In the genomic region with DNA sequence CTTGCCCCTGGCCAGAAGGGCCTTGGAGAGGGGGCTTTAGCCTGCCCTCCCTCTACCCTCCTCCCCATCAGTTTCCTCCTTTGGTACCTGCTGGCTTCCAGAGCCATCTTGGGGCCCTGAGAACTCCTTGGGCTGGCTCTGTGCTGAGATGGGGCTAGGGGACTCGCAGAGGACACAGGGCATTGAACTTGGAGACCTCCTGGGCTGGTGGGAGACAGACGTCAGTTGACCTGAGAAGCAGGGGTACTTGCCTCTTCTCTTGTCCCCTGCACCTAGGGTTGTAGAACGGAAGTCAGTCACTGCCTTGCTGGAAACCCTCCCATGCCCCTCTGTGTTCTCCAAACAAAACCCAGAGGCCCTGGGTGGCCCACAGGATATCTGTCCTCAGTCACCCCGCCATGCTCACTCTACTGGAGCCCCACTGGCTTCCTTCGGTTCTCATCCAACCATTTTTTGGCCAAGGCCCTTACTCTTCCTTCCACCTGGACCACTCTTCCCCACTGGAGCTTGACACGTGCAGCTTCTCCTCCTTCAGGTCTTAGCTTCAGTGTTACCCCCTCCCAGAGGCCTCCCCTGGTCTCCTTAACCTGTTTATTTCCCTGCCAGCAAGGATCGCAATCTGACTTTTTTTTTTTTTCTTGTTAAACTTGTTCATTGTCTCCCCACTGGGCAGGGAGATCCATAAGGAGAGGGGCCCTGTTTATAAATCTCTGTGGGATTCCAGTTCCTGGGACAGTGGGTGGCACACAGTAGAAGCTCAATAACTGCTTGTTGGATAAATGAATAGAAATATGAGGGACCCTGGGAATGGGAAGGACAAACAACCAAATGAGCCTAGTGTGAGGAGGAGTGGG, we compare ENCODE assay signal across 1 cellular context.
TF ChIP-seq lines count a peak whose summit lies in the region.

No MANE protein-coding gene starts in this region.

TF ChIP-seq in GM23338, 12 proteins besides CTCF, POLR2A, EP300 and RAD21 (continued from another document):
- TF ChIP-seq, protein P1, sequence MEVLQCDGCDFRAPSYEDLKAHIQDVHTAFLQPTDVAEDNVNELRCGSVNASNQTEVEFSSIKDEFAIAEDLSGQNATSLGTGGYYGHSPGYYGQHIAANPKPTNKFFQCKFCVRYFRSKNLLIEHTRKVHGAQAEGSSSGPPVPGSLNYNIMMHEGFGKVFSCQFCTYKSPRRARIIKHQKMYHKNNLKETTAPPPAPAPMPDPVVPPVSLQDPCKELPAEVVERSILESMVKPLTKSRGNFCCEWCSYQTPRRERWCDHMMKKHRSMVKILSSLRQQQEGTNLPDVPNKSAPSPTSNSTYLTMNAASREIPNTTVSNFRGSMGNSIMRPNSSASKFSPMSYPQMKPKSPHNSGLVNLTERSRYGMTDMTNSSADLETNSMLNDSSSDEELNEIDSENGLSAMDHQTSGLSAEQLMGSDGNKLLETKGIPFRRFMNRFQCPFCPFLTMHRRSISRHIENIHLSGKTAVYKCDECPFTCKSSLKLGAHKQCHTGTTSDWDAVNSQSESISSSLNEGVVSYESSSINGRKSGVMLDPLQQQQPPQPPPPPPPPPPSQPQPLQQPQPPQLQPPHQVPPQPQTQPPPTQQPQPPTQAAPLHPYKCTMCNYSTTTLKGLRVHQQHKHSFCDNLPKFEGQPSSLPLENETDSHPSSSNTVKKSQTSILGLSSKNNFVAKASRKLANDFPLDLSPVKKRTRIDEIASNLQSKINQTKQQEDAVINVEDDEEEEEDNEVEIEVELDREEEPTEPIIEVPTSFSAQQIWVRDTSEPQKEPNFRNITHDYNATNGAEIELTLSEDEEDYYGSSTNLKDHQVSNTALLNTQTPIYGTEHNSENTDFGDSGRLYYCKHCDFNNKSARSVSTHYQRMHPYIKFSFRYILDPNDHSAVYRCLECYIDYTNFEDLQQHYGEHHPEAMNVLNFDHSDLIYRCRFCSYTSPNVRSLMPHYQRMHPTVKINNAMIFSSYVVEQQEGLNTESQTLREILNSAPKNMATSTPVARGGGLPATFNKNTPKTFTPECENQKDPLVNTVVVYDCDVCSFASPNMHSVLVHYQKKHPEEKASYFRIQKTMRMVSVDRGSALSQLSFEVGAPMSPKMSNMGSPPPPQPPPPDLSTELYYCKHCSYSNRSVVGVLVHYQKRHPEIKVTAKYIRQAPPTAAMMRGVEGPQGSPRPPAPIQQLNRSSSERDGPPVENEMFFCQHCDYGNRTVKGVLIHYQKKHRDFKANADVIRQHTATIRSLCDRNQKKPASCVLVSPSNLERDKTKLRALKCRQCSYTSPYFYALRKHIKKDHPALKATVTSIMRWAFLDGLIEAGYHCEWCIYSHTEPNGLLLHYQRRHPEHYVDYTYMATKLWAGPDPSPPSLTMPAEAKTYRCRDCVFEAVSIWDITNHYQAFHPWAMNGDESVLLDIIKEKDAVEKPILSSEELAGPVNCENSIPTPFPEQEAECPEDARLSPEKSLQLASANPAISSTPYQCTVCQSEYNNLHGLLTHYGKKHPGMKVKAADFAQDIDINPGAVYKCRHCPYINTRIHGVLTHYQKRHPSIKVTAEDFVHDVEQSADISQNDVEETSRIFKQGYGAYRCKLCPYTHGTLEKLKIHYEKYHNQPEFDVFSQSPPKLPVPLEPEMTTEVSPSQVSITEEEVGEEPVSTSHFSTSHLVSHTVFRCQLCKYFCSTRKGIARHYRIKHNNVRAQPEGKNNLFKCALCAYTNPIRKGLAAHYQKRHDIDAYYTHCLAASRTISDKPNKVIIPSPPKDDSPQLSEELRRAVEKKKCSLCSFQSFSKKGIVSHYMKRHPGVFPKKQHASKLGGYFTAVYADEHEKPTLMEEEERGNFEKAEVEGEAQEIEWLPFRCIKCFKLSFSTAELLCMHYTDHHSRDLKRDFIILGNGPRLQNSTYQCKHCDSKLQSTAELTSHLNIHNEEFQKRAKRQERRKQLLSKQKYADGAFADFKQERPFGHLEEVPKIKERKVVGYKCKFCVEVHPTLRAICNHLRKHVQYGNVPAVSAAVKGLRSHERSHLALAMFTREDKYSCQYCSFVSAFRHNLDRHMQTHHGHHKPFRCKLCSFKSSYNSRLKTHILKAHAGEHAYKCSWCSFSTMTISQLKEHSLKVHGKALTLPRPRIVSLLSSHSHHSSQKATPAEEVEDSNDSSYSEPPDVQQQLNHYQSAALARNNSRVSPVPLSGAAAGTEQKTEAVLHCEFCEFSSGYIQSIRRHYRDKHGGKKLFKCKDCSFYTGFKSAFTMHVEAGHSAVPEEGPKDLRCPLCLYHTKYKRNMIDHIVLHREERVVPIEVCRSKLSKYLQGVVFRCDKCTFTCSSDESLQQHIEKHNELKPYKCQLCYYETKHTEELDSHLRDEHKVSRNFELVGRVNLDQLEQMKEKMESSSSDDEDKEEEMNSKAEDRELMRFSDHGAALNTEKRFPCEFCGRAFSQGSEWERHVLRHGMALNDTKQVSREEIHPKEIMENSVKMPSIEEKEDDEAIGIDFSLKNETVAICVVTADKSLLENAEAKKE (CRISPR knock-in tag; IDR thresholded peaks at IDR 0.05), result no peak
- TF ChIP-seq ZNF114 (CRISPR knock-in tag; IDR thresholded peaks at IDR 0.05) (no peak), JUNB (IDR thresholded peaks at IDR 0.05; ENCODE audit: unreplicated experiment) (no peak), NANOG (IDR thresholded peaks at IDR 0.05; ENCODE audit: borderline replicate concordance) (no peak), ZNF331 (CRISPR knock-in tag; IDR thresholded peaks at IDR 0.05; ENCODE audit: low read depth) (no peak)
- TF ChIP-seq, protein P2, sequence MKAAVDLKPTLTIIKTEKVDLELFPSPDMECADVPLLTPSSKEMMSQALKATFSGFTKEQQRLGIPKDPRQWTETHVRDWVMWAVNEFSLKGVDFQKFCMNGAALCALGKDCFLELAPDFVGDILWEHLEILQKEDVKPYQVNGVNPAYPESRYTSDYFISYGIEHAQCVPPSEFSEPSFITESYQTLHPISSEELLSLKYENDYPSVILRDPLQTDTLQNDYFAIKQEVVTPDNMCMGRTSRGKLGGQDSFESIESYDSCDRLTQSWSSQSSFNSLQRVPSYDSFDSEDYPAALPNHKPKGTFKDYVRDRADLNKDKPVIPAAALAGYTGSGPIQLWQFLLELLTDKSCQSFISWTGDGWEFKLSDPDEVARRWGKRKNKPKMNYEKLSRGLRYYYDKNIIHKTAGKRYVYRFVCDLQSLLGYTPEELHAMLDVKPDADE (IDR thresholded peaks at IDR 0.05), result no peak
